In the genomic region with DNA sequence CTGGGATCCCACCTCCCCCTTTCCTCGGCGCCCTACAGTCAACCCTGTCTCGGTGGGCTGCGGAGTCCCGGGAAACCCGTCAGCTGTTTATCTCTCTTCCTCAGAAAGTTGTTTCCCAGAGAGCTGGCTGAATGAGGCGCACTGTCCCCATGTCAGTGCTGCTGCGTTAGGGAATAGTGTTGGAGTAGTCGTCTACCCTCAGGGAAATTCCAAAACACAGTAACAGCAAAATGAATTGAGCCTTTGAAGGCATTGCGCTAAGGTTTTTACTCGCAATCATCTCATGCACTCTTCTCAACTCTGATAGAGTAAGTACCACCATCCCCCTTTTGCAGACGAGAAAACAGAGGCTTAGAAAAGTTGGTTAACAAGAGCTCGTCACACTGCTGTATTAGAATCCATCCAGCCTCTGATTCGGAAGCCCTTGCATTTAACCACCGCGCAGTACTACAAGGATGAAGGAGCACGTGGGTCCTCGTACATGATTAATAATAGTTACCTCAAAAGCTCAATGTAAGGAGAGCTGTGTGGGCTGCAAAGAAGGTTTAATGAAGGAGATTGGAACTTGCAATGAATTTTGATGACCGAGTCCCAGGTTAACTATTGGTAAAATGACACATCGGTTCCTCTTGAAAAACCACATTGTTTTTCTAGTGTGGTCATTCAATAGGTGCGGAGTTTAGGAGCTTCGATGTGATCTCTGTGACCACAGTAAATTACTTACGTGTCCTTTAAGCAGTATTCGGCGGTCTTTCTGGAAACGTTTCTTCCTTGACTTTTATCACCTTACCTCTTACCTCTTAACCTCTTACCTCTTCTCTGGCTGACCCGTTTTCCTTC, we compare ENCODE assay signal across 1 cellular context.
TF ChIP-seq lines count a peak whose summit lies in the region.

No MANE protein-coding gene starts in this region.

TF ChIP-seq in K562, 482 proteins besides CTCF, POLR2A, EP300 and RAD21 (continued from another document and continues in another):
- TF ChIP-seq, protein P1, sequence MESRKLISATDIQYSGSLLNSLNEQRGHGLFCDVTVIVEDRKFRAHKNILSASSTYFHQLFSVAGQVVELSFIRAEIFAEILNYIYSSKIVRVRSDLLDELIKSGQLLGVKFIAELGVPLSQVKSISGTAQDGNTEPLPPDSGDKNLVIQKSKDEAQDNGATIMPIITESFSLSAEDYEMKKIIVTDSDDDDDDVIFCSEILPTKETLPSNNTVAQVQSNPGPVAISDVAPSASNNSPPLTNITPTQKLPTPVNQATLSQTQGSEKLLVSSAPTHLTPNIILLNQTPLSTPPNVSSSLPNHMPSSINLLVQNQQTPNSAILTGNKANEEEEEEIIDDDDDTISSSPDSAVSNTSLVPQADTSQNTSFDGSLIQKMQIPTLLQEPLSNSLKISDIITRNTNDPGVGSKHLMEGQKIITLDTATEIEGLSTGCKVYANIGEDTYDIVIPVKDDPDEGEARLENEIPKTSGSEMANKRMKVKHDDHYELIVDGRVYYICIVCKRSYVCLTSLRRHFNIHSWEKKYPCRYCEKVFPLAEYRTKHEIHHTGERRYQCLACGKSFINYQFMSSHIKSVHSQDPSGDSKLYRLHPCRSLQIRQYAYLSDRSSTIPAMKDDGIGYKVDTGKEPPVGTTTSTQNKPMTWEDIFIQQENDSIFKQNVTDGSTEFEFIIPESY (CRISPR knock-in tag; IDR thresholded peaks at IDR 0.05), result no peak
- TF ChIP-seq CBX5 (IDR thresholded peaks at IDR 0.05; ENCODE audit: borderline replicate concordance, low read depth), result no peak
- no peak for TF ChIP-seq CXXC5 (CRISPR knock-in tag; IDR thresholded peaks at IDR 0.05)
- no peak for TF ChIP-seq ZNF354B (CRISPR knock-in tag; IDR thresholded peaks at IDR 0.05)
- TF ChIP-seq ZKSCAN1 (IDR thresholded peaks at IDR 0.05; ENCODE audit: low read depth, low read length), result no peak
- TF ChIP-seq, protein P2, sequence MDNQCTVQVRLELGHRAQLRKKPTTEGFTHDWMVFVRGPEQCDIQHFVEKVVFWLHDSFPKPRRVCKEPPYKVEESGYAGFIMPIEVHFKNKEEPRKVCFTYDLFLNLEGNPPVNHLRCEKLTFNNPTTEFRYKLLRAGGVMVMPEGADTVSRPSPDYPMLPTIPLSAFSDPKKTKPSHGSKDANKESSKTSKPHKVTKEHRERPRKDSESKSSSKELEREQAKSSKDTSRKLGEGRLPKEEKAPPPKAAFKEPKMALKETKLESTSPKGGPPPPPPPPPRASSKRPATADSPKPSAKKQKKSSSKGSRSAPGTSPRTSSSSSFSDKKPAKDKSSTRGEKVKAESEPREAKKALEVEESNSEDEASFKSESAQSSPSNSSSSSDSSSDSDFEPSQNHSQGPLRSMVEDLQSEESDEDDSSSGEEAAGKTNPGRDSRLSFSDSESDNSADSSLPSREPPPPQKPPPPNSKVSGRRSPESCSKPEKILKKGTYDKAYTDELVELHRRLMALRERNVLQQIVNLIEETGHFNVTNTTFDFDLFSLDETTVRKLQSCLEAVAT (IDR thresholded peaks at IDR 0.05), result 0 out of 4 replicates have a peak, but pooled peaks of 1 of the 2 experiments have one; percentile 10
- TF ChIP-seq RBM25 (IDR thresholded peaks at IDR 0.05; ENCODE audit: low read depth, low read length, severe bottlenecking), result peak; percentile 67
- TF ChIP-seq, protein P3, sequence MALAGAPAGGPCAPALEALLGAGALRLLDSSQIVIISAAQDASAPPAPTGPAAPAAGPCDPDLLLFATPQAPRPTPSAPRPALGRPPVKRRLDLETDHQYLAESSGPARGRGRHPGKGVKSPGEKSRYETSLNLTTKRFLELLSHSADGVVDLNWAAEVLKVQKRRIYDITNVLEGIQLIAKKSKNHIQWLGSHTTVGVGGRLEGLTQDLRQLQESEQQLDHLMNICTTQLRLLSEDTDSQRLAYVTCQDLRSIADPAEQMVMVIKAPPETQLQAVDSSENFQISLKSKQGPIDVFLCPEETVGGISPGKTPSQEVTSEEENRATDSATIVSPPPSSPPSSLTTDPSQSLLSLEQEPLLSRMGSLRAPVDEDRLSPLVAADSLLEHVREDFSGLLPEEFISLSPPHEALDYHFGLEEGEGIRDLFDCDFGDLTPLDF (CRISPR knock-in tag; IDR thresholded peaks at IDR 0.05), result peak; percentile 14; the same call in 1 of the 2 replicates
- TF ChIP-seq U2AF2 (optimal IDR thresholded peaks at IDR 0.05; ENCODE audit: low read depth, low read length), result no peak
- TF ChIP-seq, protein P4, sequence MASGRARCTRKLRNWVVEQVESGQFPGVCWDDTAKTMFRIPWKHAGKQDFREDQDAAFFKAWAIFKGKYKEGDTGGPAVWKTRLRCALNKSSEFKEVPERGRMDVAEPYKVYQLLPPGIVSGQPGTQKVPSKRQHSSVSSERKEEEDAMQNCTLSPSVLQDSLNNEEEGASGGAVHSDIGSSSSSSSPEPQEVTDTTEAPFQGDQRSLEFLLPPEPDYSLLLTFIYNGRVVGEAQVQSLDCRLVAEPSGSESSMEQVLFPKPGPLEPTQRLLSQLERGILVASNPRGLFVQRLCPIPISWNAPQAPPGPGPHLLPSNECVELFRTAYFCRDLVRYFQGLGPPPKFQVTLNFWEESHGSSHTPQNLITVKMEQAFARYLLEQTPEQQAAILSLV (tag; IDR thresholded peaks at IDR 0.05), result no peak
- TF ChIP-seq, protein P5, sequence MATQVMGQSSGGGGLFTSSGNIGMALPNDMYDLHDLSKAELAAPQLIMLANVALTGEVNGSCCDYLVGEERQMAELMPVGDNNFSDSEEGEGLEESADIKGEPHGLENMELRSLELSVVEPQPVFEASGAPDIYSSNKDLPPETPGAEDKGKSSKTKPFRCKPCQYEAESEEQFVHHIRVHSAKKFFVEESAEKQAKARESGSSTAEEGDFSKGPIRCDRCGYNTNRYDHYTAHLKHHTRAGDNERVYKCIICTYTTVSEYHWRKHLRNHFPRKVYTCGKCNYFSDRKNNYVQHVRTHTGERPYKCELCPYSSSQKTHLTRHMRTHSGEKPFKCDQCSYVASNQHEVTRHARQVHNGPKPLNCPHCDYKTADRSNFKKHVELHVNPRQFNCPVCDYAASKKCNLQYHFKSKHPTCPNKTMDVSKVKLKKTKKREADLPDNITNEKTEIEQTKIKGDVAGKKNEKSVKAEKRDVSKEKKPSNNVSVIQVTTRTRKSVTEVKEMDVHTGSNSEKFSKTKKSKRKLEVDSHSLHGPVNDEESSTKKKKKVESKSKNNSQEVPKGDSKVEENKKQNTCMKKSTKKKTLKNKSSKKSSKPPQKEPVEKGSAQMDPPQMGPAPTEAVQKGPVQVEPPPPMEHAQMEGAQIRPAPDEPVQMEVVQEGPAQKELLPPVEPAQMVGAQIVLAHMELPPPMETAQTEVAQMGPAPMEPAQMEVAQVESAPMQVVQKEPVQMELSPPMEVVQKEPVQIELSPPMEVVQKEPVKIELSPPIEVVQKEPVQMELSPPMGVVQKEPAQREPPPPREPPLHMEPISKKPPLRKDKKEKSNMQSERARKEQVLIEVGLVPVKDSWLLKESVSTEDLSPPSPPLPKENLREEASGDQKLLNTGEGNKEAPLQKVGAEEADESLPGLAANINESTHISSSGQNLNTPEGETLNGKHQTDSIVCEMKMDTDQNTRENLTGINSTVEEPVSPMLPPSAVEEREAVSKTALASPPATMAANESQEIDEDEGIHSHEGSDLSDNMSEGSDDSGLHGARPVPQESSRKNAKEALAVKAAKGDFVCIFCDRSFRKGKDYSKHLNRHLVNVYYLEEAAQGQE (CRISPR knock-in tag; IDR thresholded peaks at IDR 0.05; ENCODE audit: low read depth), result peak; percentile 52; the same call in 1 of the 2 replicates
- TF ChIP-seq GATAD2B (IDR thresholded peaks at IDR 0.05; ENCODE audit: borderline replicate concordance), result 0 out of 2 replicates have a peak, but pooled peaks have one; percentile 52
- no peak for TF ChIP-seq RBM15 (IDR thresholded peaks at IDR 0.05; ENCODE audit: insufficient read depth, low read length)
- no peak for TF ChIP-seq NFATC3 (IDR thresholded peaks at IDR 0.05)
- peak; percentile 34 for TF ChIP-seq TAF1 (IDR thresholded peaks at IDR 0.05; ENCODE audit: control insufficient read depth, extremely low read depth, insufficient read depth, low read length, severe bottlenecking)
- TF ChIP-seq KLF6 (CRISPR knock-in tag; IDR thresholded peaks at IDR 0.05; ENCODE audit: borderline replicate concordance), result no peak
- TF ChIP-seq, protein P6, sequence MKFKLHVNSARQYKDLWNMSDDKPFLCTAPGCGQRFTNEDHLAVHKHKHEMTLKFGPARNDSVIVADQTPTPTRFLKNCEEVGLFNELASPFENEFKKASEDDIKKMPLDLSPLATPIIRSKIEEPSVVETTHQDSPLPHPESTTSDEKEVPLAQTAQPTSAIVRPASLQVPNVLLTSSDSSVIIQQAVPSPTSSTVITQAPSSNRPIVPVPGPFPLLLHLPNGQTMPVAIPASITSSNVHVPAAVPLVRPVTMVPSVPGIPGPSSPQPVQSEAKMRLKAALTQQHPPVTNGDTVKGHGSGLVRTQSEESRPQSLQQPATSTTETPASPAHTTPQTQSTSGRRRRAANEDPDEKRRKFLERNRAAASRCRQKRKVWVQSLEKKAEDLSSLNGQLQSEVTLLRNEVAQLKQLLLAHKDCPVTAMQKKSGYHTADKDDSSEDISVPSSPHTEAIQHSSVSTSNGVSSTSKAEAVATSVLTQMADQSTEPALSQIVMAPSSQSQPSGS (CRISPR knock-in tag; IDR thresholded peaks at IDR 0.05), result no peak
- no peak for TF ChIP-seq CEBPB (tag; IDR thresholded peaks at IDR 0.05)
- TF ChIP-seq, protein P7, sequence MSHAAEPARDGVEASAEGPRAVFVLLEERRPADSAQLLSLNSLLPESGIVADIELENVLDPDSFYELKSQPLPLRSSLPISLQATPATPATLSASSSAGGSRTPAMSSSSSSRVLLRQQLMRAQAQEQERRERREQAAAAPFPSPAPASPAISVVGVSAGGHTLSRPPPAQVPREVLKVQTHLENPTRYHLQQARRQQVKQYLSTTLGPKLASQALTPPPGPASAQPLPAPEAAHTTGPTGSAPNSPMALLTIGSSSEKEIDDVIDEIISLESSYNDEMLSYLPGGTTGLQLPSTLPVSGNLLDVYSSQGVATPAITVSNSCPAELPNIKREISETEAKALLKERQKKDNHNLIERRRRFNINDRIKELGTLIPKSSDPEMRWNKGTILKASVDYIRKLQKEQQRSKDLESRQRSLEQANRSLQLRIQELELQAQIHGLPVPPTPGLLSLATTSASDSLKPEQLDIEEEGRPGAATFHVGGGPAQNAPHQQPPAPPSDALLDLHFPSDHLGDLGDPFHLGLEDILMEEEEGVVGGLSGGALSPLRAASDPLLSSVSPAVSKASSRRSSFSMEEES (CRISPR knock-in tag; IDR thresholded peaks at IDR 0.05), result no peak
- no peak for TF ChIP-seq ILF3 (IDR thresholded peaks at IDR 0.05; ENCODE audit: borderline replicate concordance)
- TF ChIP-seq ZNF282 (CRISPR knock-in tag; IDR thresholded peaks at IDR 0.05), result no peak
- TF ChIP-seq, protein P8, sequence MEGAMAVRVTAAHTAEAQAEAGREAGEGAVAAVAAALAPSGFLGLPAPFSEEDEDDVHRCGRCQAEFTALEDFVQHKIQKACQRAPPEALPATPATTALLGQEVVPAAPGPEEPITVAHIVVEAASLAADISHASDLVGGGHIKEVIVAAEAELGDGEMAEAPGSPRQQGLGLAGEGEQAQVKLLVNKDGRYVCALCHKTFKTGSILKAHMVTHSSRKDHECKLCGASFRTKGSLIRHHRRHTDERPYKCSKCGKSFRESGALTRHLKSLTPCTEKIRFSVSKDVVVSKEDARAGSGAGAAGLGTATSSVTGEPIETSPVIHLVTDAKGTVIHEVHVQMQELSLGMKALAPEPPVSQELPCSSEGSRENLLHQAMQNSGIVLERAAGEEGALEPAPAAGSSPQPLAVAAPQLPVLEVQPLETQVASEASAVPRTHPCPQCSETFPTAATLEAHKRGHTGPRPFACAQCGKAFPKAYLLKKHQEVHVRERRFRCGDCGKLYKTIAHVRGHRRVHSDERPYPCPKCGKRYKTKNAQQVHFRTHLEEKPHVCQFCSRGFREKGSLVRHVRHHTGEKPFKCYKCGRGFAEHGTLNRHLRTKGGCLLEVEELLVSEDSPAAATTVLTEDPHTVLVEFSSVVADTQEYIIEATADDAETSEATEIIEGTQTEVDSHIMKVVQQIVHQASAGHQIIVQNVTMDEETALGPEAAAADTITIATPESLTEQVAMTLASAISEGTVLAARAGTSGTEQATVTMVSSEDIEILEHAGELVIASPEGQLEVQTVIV (CRISPR knock-in tag; IDR thresholded peaks at IDR 0.05; ENCODE audit: borderline replicate concordance), result no peak
- TF ChIP-seq KAT7 (CRISPR knock-in tag; IDR thresholded peaks at IDR 0.05; ENCODE audit: borderline replicate concordance), result no peak
- peak; percentile 6 for TF ChIP-seq HNRNPLL (IDR thresholded peaks at IDR 0.05; ENCODE audit: low read depth, low read length, poor library complexity, severe bottlenecking)
- TF ChIP-seq TAF15 (IDR thresholded peaks at IDR 0.05; ENCODE audit: low read depth, low read length), result no peak
- TF ChIP-seq, protein P9, sequence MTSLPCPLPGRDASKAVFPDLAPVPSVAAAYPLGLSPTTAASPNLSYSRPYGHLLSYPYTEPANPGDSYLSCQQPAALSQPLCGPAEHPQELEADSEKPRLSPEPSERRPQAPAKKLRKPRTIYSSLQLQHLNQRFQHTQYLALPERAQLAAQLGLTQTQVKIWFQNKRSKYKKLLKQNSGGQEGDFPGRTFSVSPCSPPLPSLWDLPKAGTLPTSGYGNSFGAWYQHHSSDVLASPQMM (CRISPR knock-in tag; IDR thresholded peaks at IDR 0.05), result no peak
- TF ChIP-seq CTBP1 (IDR thresholded peaks at IDR 0.05; ENCODE audit: borderline replicate concordance), result no peak
- TF ChIP-seq, protein P10, sequence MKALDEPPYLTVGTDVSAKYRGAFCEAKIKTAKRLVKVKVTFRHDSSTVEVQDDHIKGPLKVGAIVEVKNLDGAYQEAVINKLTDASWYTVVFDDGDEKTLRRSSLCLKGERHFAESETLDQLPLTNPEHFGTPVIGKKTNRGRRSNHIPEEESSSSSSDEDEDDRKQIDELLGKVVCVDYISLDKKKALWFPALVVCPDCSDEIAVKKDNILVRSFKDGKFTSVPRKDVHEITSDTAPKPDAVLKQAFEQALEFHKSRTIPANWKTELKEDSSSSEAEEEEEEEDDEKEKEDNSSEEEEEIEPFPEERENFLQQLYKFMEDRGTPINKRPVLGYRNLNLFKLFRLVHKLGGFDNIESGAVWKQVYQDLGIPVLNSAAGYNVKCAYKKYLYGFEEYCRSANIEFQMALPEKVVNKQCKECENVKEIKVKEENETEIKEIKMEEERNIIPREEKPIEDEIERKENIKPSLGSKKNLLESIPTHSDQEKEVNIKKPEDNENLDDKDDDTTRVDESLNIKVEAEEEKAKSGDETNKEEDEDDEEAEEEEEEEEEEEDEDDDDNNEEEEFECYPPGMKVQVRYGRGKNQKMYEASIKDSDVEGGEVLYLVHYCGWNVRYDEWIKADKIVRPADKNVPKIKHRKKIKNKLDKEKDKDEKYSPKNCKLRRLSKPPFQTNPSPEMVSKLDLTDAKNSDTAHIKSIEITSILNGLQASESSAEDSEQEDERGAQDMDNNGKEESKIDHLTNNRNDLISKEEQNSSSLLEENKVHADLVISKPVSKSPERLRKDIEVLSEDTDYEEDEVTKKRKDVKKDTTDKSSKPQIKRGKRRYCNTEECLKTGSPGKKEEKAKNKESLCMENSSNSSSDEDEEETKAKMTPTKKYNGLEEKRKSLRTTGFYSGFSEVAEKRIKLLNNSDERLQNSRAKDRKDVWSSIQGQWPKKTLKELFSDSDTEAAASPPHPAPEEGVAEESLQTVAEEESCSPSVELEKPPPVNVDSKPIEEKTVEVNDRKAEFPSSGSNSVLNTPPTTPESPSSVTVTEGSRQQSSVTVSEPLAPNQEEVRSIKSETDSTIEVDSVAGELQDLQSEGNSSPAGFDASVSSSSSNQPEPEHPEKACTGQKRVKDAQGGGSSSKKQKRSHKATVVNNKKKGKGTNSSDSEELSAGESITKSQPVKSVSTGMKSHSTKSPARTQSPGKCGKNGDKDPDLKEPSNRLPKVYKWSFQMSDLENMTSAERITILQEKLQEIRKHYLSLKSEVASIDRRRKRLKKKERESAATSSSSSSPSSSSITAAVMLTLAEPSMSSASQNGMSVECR (CRISPR knock-in tag; IDR thresholded peaks at IDR 0.05), result no peak
- no peak for TF ChIP-seq SAFB (IDR thresholded peaks at IDR 0.05; ENCODE audit: borderline replicate concordance, low read depth, low read length)
- no peak for TF ChIP-seq EWSR1 (IDR thresholded peaks at IDR 0.05; ENCODE audit: borderline replicate concordance, low read depth, partially characterized antibody)
- TF ChIP-seq EZH2 (IDR thresholded peaks at IDR 0.05; ENCODE audit: borderline replicate concordance, low read depth, low read length), result no peak
- no peak for TF ChIP-seq ZKSCAN3 (CRISPR knock-in tag; IDR thresholded peaks at IDR 0.05)
- TF ChIP-seq SOX6 (IDR thresholded peaks at IDR 0.05), result no peak; the same call in 1 of the 2 replicates
